Comparison of ENCODE assay signal across 6 cellular contexts in genomic region chr10:61976951-61977721, GRCh38.
DNase-seq lines count a peak whose midpoint lies in the region; ATAC-seq, FAIRE-seq and TF ChIP-seq lines count a peak whose summit lies in the region.
"Not testable (repeated sequence)": the region's sequence is repeated elsewhere in the genome, so short reads cannot be mapped to it uniquely, and the experiment has no call there.

No MANE protein-coding gene starts in this region.

- CTCF ChIA-PET in HEK293 (lab: Yijun Ruan, JAX); OCI-LY7 (lab: Charles Lee; ENCODE audit: unreplicated experiment); activated CD8-positive, alpha-beta T cell treated with anti-CD3 and anti-CD28 coated beads for 36 hours (lab: Charles Lee); K562 (lab: Yijun Ruan, JAX; ENCODE audit: low intra/inter-chr PET ratio): not testable (repeated sequence)

- not testable (repeated sequence) for H3K4me3 ChIP-seq in HEK293 (ENCODE audit: low read depth, low read length); OCI-LY7 (ENCODE audit: low read depth, low read length, poor library complexity, severe bottlenecking); K562

- peaks cover 54% of the 10 kb centered on the region for H3K36me3 Mint-ChIP-seq in activated CD8-positive, alpha-beta T cell treated with anti-CD3 and anti-CD28 coated beads for 36 hours (ENCODE audit: low read depth)
- H3K36me3 Mint-ChIP-seq in natural killer cell treated with Interleukin-12 subunit alpha and Interleukin-12 subunit beta and Interleukin-15 and Interleukin-18, amount 100 ng/mL, for 72 hours: peaks cover 16% of the 10 kb centered on the region
- peaks cover 67 to 86% of the 10 kb centered on the region in 2 donors for H3K36me3 Mint-ChIP-seq in stimulated activated naive B cell treated with anti-CD40 and anti-IgM and Interleukin-4, amounts not matched to agents 10 μg/mL and 1 μg/mL and 100 μg/mL, for 72 hours

- not testable (repeated sequence) for H3K9me3 ChIP-seq in HEK293 (ENCODE audit: control insufficient read depth, insufficient read depth, low read depth, low read length); OCI-LY7 (ENCODE audit: low read length); K562 (replicated peaks; ENCODE audit: control insufficient read depth, insufficient read depth, low read depth, low read length)

- not testable (repeated sequence) for H3K9me3 Mint-ChIP-seq in activated CD8-positive, alpha-beta T cell treated with anti-CD3 and anti-CD28 coated beads for 36 hours; natural killer cell treated with Interleukin-12 subunit alpha and Interleukin-12 subunit beta and Interleukin-15 and Interleukin-18, amount 100 ng/mL, for 72 hours; stimulated activated naive B cell treated with anti-CD40 and anti-IgM and Interleukin-4, amounts not matched to agents 10 μg/mL and 1 μg/mL and 100 μg/mL, for 72 hours

- not testable (repeated sequence) for DNase-seq in OCI-LY7 (ENCODE audit: low spot score); activated CD8-positive, alpha-beta T cell treated with anti-CD3 and anti-CD28 coated beads for 36 hours; K562 (ENCODE audit: extremely low read depth in 1 of 4, low spot score in 3 of 4); natural killer cell treated with Interleukin-12 subunit alpha and Interleukin-12 subunit beta and Interleukin-15 and Interleukin-18, amount 100 ng/mL, for 72 hours (ENCODE audit: low spot score); stimulated activated naive B cell treated with anti-CD40 and anti-IgM and Interleukin-4, amounts not matched to agents 10 μg/mL and 1 μg/mL and 100 μg/mL, for 72 hours

- H3K79me2 ChIP-seq in OCI-LY7 (ENCODE audit: insufficient read depth, low read depth, low read length): peaks cover 65% of the 10 kb centered on the region; the same call in 1 of the 2 replicates
- H3K79me2 ChIP-seq in K562 (ENCODE audit: control insufficient read depth, insufficient read depth, low read length): not testable (repeated sequence)

- not testable (repeated sequence) for H3K9ac ChIP-seq in K562 (ENCODE audit: insufficient read depth in 1 of 2, low read depth in 2 of 2, low read length in 2 of 2)

- H3K4me3 Mint-ChIP-seq in activated CD8-positive, alpha-beta T cell treated with anti-CD3 and anti-CD28 coated beads for 36 hours; natural killer cell treated with Interleukin-12 subunit alpha and Interleukin-12 subunit beta and Interleukin-15 and Interleukin-18, amount 100 ng/mL, for 72 hours: not testable (repeated sequence)
- H3K4me3 Mint-ChIP-seq in stimulated activated naive B cell treated with anti-CD40 and anti-IgM and Interleukin-4, amounts not matched to agents 10 μg/mL and 1 μg/mL and 100 μg/mL, for 72 hours: peak overlapping the region; percentile 29 to 30

- not testable (repeated sequence) for ATAC-seq in activated CD8-positive, alpha-beta T cell treated with anti-CD3 and anti-CD28 coated beads for 36 hours; K562; natural killer cell treated with Interleukin-12 subunit alpha and Interleukin-12 subunit beta and Interleukin-15 and Interleukin-18, amount 100 ng/mL, for 72 hours; stimulated activated naive B cell treated with anti-CD40 and anti-IgM and Interleukin-4, amounts not matched to agents 10 μg/mL and 1 μg/mL and 100 μg/mL, for 72 hours (replicated peaks)

- H3K36me3 ChIP-seq in HEK293 (ENCODE audit: control insufficient read depth in 2 of 2, insufficient read depth in 1 of 2, low read length in 2 of 2); K562 (ENCODE audit: control insufficient read depth, insufficient read depth, low read length): not testable (repeated sequence)
- peaks cover 23% of the 10 kb centered on the region for H3K36me3 ChIP-seq in OCI-LY7 (ENCODE audit: insufficient read depth, low read length)

- H3K9me2 ChIP-seq in OCI-LY7 (ENCODE audit: insufficient read depth, low read length): not testable (repeated sequence)

- H4K20me1 ChIP-seq in OCI-LY7 (ENCODE audit: insufficient read depth, low read length); K562 (replicated peaks; ENCODE audit: control insufficient read depth, insufficient read depth, low read length): not testable (repeated sequence)

- POLR2A ChIA-PET in HEK293 (lab: Yijun Ruan, JAX); activated CD8-positive, alpha-beta T cell treated with anti-CD3 and anti-CD28 coated beads for 36 hours (lab: Charles Lee); K562 (lab: Yijun Ruan, JAX): not testable (repeated sequence)
- POLR2A ChIA-PET in OCI-LY7 (lab: Charles Lee): interaction anchor here (1.4 to 2.0 kb wide), 2 partner anchors 10 to 14 kb away, joined by 5 read pairs; no protein-coding TSS in a partner anchor

- FAIRE-seq in K562 (lab: Jason Lieb, UNC): not testable (repeated sequence)

- H2AFZ ChIP-seq in OCI-LY7 (ENCODE audit: low read length); K562 (ENCODE audit: low read depth, low read length): not testable (repeated sequence)

- H3K9me1 ChIP-seq in K562 (ENCODE audit: control insufficient read depth, insufficient read depth, low read length): not testable (repeated sequence)

- not testable (repeated sequence) for TF ChIP-seq RAD21 in K562 (CRISPR knock-in tag; conservative IDR thresholded peaks at IDR 0.05 in 1 of 2, IDR thresholded peaks at IDR 0.05 in 1 of 2)

- in situ Hi-C loops in K562 (cut with MboI): not testable (repeated sequence)

- H3K27ac ChIP-seq in HEK293 (ENCODE audit: extremely low read depth, low read depth, low read length); K562 (ENCODE audit: extremely low read depth, low read depth, low read length): not testable (repeated sequence)
- H3K27ac ChIP-seq in OCI-LY7 (ENCODE audit: low read depth, low read length, poor library complexity, severe bottlenecking): peak overlapping the region; percentile 86

- H3K4me1 ChIP-seq in HEK293 (ENCODE audit: control insufficient read depth, insufficient read depth, low read length): peaks cover 21% of the 10 kb centered on the region
- peaks cover 79% of the 10 kb centered on the region for H3K4me1 ChIP-seq in OCI-LY7 (ENCODE audit: insufficient read depth, low read length, poor library complexity, severe bottlenecking)
- H3K4me1 ChIP-seq in K562 (replicated peaks in 1 of 2; ENCODE audit: control insufficient read depth in 2 of 2, insufficient read depth in 2 of 2, low read length in 2 of 2): not testable (repeated sequence)

- H3K4me1 Mint-ChIP-seq in activated CD8-positive, alpha-beta T cell treated with anti-CD3 and anti-CD28 coated beads for 36 hours (ENCODE audit: low read depth): peaks cover 35% of the 10 kb centered on the region
- peaks cover 30 to 35% of the 10 kb centered on the region in 2 donors for H3K4me1 Mint-ChIP-seq in natural killer cell treated with Interleukin-12 subunit alpha and Interleukin-12 subunit beta and Interleukin-15 and Interleukin-18, amount 100 ng/mL, for 72 hours (ENCODE audit: low read depth in 2 of 2)
- peaks cover 46 to 79% of the 10 kb centered on the region in 2 donors for H3K4me1 Mint-ChIP-seq in stimulated activated naive B cell treated with anti-CD40 and anti-IgM and Interleukin-4, amounts not matched to agents 10 μg/mL and 1 μg/mL and 100 μg/mL, for 72 hours

- H3K27me3 Mint-ChIP-seq in activated CD8-positive, alpha-beta T cell treated with anti-CD3 and anti-CD28 coated beads for 36 hours; natural killer cell treated with Interleukin-12 subunit alpha and Interleukin-12 subunit beta and Interleukin-15 and Interleukin-18, amount 100 ng/mL, for 72 hours; stimulated activated naive B cell treated with anti-CD40 and anti-IgM and Interleukin-4, amounts not matched to agents 10 μg/mL and 1 μg/mL and 100 μg/mL, for 72 hours: not testable (repeated sequence)

- not testable (repeated sequence) for H3K27me3 ChIP-seq in K562 (ENCODE audit: control insufficient read depth in 2 of 2, insufficient read depth in 2 of 2, low read length in 2 of 2)

- not testable (repeated sequence) for TF ChIP-seq CTCF in HEK293 (tag by site-specific recombination; IDR thresholded peaks at IDR 0.05); OCI-LY7 (conservative IDR thresholded peaks at IDR 0.05; ENCODE audit: low read length); activated CD8-positive, alpha-beta T cell treated with anti-CD3 and anti-CD28 coated beads for 36 hours (IDR thresholded peaks at IDR 0.05); K562 (IDR thresholded peaks at IDR 0.05 in 2 of 3, conservative IDR thresholded peaks at IDR 0.05 in 1 of 3; ENCODE audit: insufficient read depth in 2 of 3, low read depth in 1 of 3, low read length in 3 of 3)

- WGBS in K562 (ENCODE audit: insufficient coverage, low coverage, missing lambda C conversion rate): 37% methylated on average over 3 of the region's 3 CpGs

- not testable (repeated sequence) for TF ChIP-seq POLR2A in K562 (conservative IDR thresholded peaks at IDR 0.05)

- TF ChIP-seq EP300 in K562 (IDR thresholded peaks at IDR 0.05; ENCODE audit: low read length): not testable (repeated sequence)

- not testable (repeated sequence) for BruUV-seq in OCI-LY7 (replicated peaks; lab: Mats Ljungman, UMichigan); K562 (replicated peaks; lab: Mats Ljungman, UMichigan)

- intact Hi-C loops in OCI-LY7 (cut with micrococcal nuclease; ENCODE audit: unreplicated experiment): loop anchor here (10.0 kb wide), 1 partner anchor 478 kb away; no protein-coding TSS in a partner anchor
- intact Hi-C loops in activated CD8-positive, alpha-beta T cell treated with anti-CD3 and anti-CD28 coated beads for 36 hours (cut with micrococcal nuclease); K562 (cut with micrococcal nuclease): not testable (repeated sequence)

- H3K27ac Mint-ChIP-seq in activated CD8-positive, alpha-beta T cell treated with anti-CD3 and anti-CD28 coated beads for 36 hours: peak overlapping the region; percentile 42
- H3K27ac Mint-ChIP-seq in natural killer cell treated with Interleukin-12 subunit alpha and Interleukin-12 subunit beta and Interleukin-15 and Interleukin-18, amount 100 ng/mL, for 72 hours: peak overlapping the region; percentile 21 to 48
- H3K27ac Mint-ChIP-seq in stimulated activated naive B cell treated with anti-CD40 and anti-IgM and Interleukin-4, amounts not matched to agents 10 μg/mL and 1 μg/mL and 100 μg/mL, for 72 hours: peak overlapping the region; percentile 95

- not testable (repeated sequence) for H3K4me2 ChIP-seq in OCI-LY7 (ENCODE audit: low read length); K562 (ENCODE audit: insufficient read depth, low read length)

TF ChIP-seq in K562, 482 proteins besides CTCF, POLR2A, EP300 and RAD21 (continues in another document):
- peak; percentile 78 for TF ChIP-seq ZNF146 (CRISPR knock-in tag; IDR thresholded peaks at IDR 0.05; ENCODE audit: unreplicated experiment)

Comparison
In these comparisons a context has a peak if more than half of its experiments do, and no peak if none do; other contexts are left out.
1. H3K27ac Mint-ChIP-seq: peak in every context shown above with its lines; median percentile 95 in stimulated activated naive B cell treated with anti-CD40 and anti-IgM and Interleukin-4, amounts not matched to agents 10 μg/mL and 1 μg/mL and 100 μg/mL, for 72 hours; 42 in activated CD8-positive, alpha-beta T cell treated with anti-CD3 and anti-CD28 coated beads for 36 hours; 34 in natural killer cell treated with Interleukin-12 subunit alpha and Interleukin-12 subunit beta and Interleukin-15 and Interleukin-18, amount 100 ng/mL, for 72 hours.